In genomic region chr3:184419171-184419570, GRCh38 we compare ENCODE assay signal across 16 cellular contexts. TPM values are rescaled to one million over a fixed set of nuclear protein-coding genes. Genes with fewer than 3 reads are reported as not detected.
DNase-seq lines count a peak whose midpoint lies in the region; ATAC-seq and TF ChIP-seq lines count a peak whose summit lies in the region.
"Had no signal": no experiment of that assay in that cellular context is flagged by ENCODE, and none has a peak within 500 bp of the region (broad histone marks: within the 10 kb centered on the region; RNA-seq: fewer than 3 reads in every experiment).

No MANE protein-coding gene starts in this region.

- H3K27me3 ChIP-seq in upper lobe of right lung (no peaks in the 10 kb centered on the region), esophagus squamous epithelium (no peaks in the 10 kb centered on the region)

- no peak for DNase-seq in activated naive CD8-positive, alpha-beta T cell treated with anti-CD3 and anti-CD28 coated beads, Interleukin-2, amount 50 U/mL, for 24 hours
- DNase-seq in activated naive CD8-positive, alpha-beta T cell treated with anti-CD3 and anti-CD28 coated beads for 36 hours = no peak
- DNase-seq in cerebellar cortex (ENCODE audit: low spot score) = peak; percentile 70
- DNase-seq in myocyte (ENCODE audit: low read depth) = peak; percentile 87
- peak; percentile 27 for DNase-seq in upper lobe of right lung
- no peak for DNase-seq in esophagus squamous epithelium (lab: John Stamatoyannopoulos, UW)
- no peak for DNase-seq in activated CD4-positive, alpha-beta T cell treated with anti-CD3 and anti-CD28 coated beads for 4 hours
- no peak for DNase-seq in activated naive CD4-positive, alpha-beta T cell treated with Interleukin-2 at 50 U/mL for 16 hours
- DNase-seq: MM.1S, NCI-H1417, NCI-H1930, NCI-H2171, NCI-H446 had no signal

- H3K36me3 ChIP-seq in upper lobe of right lung = no peaks in the 10 kb centered on the region
- H3K36me3 ChIP-seq in esophagus squamous epithelium = no peaks in the 10 kb centered on the region

- H3K4me1 ChIP-seq in upper lobe of right lung (no peaks in the 10 kb centered on the region), esophagus squamous epithelium (peaks cover 0 to 6% (median 0%) of the 10 kb centered on the region in 3 donors)

- H3K9me3 Mint-ChIP-seq in activated naive CD8-positive, alpha-beta T cell treated with anti-CD3 and anti-CD28 coated beads, Interleukin-2, amount 50 U/mL, for 24 hours = no peaks in the 10 kb centered on the region
- no peaks in the 10 kb centered on the region for H3K9me3 Mint-ChIP-seq in activated naive CD8-positive, alpha-beta T cell treated with anti-CD3 and anti-CD28 coated beads for 36 hours

- ATAC-seq in activated naive CD8-positive, alpha-beta T cell treated with anti-CD3 and anti-CD28 coated beads, Interleukin-2, amount 50 U/mL, for 24 hours = peak; percentile 12
- ATAC-seq in upper lobe of right lung = no peak

- H3K36me3 Mint-ChIP-seq in activated naive CD8-positive, alpha-beta T cell treated with anti-CD3 and anti-CD28 coated beads, Interleukin-2, amount 50 U/mL, for 24 hours (ENCODE audit: low read depth) = no peaks in the 10 kb centered on the region
- no peaks in the 10 kb centered on the region for H3K36me3 Mint-ChIP-seq in activated naive CD8-positive, alpha-beta T cell treated with anti-CD3 and anti-CD28 coated beads for 36 hours

- H3K4me1 Mint-ChIP-seq in activated naive CD8-positive, alpha-beta T cell treated with anti-CD3 and anti-CD28 coated beads, Interleukin-2, amount 50 U/mL, for 24 hours = no peaks in the 10 kb centered on the region
- no peaks in the 10 kb centered on the region for H3K4me1 Mint-ChIP-seq in activated naive CD8-positive, alpha-beta T cell treated with anti-CD3 and anti-CD28 coated beads for 36 hours

- no peak overlapping the region for H3K27ac Mint-ChIP-seq in activated naive CD8-positive, alpha-beta T cell treated with anti-CD3 and anti-CD28 coated beads, Interleukin-2, amount 50 U/mL, for 24 hours
- no peak overlapping the region for H3K27ac Mint-ChIP-seq in activated naive CD8-positive, alpha-beta T cell treated with anti-CD3 and anti-CD28 coated beads for 36 hours

- H3K4me3 ChIP-seq in upper lobe of right lung (no peak overlapping the region), esophagus squamous epithelium (no peak overlapping the region)
- H3K4me3 ChIP-seq: PC-9 had no signal

- intact Hi-C loops in upper lobe of right lung (cut with DNase I) = no loop called here
- intact Hi-C loops in esophagus squamous epithelium (cut with DNase I) = loop anchor here (5.0 to 10.0 kb wide), 3 partner anchors 48 to 126 kb away; no protein-coding TSS in a partner anchor

- no peaks in the 10 kb centered on the region for H3K9me3 ChIP-seq in upper lobe of right lung
- no peaks in the 10 kb centered on the region for H3K9me3 ChIP-seq in esophagus squamous epithelium

- TF ChIP-seq CTCF in upper lobe of right lung (IDR thresholded peaks at IDR 0.05) (no peak), esophagus squamous epithelium (IDR thresholded peaks at IDR 0.05) (no peak)

- H3K4me3 Mint-ChIP-seq in activated naive CD8-positive, alpha-beta T cell treated with anti-CD3 and anti-CD28 coated beads, Interleukin-2, amount 50 U/mL, for 24 hours = no peak overlapping the region
- H3K4me3 Mint-ChIP-seq in activated naive CD8-positive, alpha-beta T cell treated with anti-CD3 and anti-CD28 coated beads for 36 hours = no peak overlapping the region

- H3K27ac ChIP-seq in upper lobe of right lung (no peak overlapping the region), esophagus squamous epithelium (no peak overlapping the region)
- H3K27ac ChIP-seq: C4-2B, PC-9 had no signal

- TF ChIP-seq POLR2A in esophagus squamous epithelium (IDR thresholded peaks at IDR 0.05) = no peak

- peaks cover 7% of the 10 kb centered on the region for H3K27me3 Mint-ChIP-seq in activated naive CD8-positive, alpha-beta T cell treated with anti-CD3 and anti-CD28 coated beads, Interleukin-2, amount 50 U/mL, for 24 hours
- H3K27me3 Mint-ChIP-seq in activated naive CD8-positive, alpha-beta T cell treated with anti-CD3 and anti-CD28 coated beads for 36 hours = no peaks in the 10 kb centered on the region

- 72 to 73% methylated on average over 4 to 5 of the region's 5 CpGs for WGBS in esophagus squamous epithelium, 2 donors

RNA-seq across cellular contexts. Expression of gene CHRD, which starts 39.3 kb away (rescaled TPM):
- total RNA-seq in activated naive CD8-positive, alpha-beta T cell treated with anti-CD3 and anti-CD28 coated beads for 36 hours = not detected
- 8.4 and 18.8 TPM in 2 replicates for total RNA-seq in myocyte
- 15.9 TPM for polyA plus RNA-seq in myocyte (2012)
- total RNA-seq in upper lobe of right lung = 5.3 TPM
- 10 to 100 TPM in 1 of 4 donors, 1 to 10 TPM in 1, under 1 TPM in 2; 0.11 to 10.7 (median 2.8) TPM for total RNA-seq in esophagus squamous epithelium
- total RNA-seq: PC-9 had no signal

RNA-seq across cellular contexts. Expression of gene THPO, which starts 41.2 kb away (rescaled TPM):
- not detected for total RNA-seq in activated naive CD8-positive, alpha-beta T cell treated with anti-CD3 and anti-CD28 coated beads for 36 hours
- 0.16 TPM in 1 of 2 replicates, not detected in the other for total RNA-seq in myocyte
- 0.72 TPM for polyA plus RNA-seq in myocyte (2012)
- total RNA-seq in upper lobe of right lung = 0.20 TPM
- under 1 TPM in 1 of 4 donors, not detected in 3; 0.57 TPM for total RNA-seq in esophagus squamous epithelium
- total RNA-seq: Daoy, PC-9 had no signal

RNA-seq across cellular contexts. Expression of gene POLR2H, which starts 57.7 kb away (rescaled TPM):
- total RNA-seq in activated naive CD8-positive, alpha-beta T cell treated with anti-CD3 and anti-CD28 coated beads for 36 hours = 100 to 1,000 TPM; 175 to 177 TPM
- total RNA-seq in myocyte = 77.1 and 87.4 TPM in 2 replicates
- 74.5 TPM for polyA plus RNA-seq in myocyte (2012)
- total RNA-seq in upper lobe of right lung = 63.2 TPM
- 10 to 100 TPM; 49.5 to 98.5 (median 64.9) TPM for total RNA-seq in esophagus squamous epithelium

RNA-seq across cellular contexts. Expression of gene CLCN2, which starts 57.8 kb away (rescaled TPM):
- total RNA-seq in activated naive CD8-positive, alpha-beta T cell treated with anti-CD3 and anti-CD28 coated beads for 36 hours = 1 to 10 TPM; 5.0 to 6.8 TPM
- total RNA-seq in myocyte (1.8 and 3.4 TPM in 2 replicates), upper lobe of right lung (3.8 TPM), esophagus squamous epithelium (1 to 10 TPM; 2.1 to 4.2 (median 3.0) TPM)
- 2.9 TPM for polyA plus RNA-seq in myocyte (2012)

Comparison
In these comparisons a context has a peak if more than half of its experiments do, and no peak if none do; other contexts are left out.
1. DNase-seq: peak in cerebellar cortex (single experiment), myocyte (single experiment) and upper lobe of right lung (single experiment); none in activated naive CD8-positive, alpha-beta T cell treated with anti-CD3 and anti-CD28 coated beads, Interleukin-2, amount 50 U/mL, for 24 hours (single experiment), activated naive CD8-positive, alpha-beta T cell treated with anti-CD3 and anti-CD28 coated beads for 36 hours (single experiment), esophagus squamous epithelium (single experiment), activated CD4-positive, alpha-beta T cell treated with anti-CD3 and anti-CD28 coated beads for 4 hours (0 of 2) and activated naive CD4-positive, alpha-beta T cell treated with Interleukin-2 at 50 U/mL for 16 hours (single experiment).